Comparison of ENCODE assay signal across 15 cellular contexts in the genomic region with DNA sequence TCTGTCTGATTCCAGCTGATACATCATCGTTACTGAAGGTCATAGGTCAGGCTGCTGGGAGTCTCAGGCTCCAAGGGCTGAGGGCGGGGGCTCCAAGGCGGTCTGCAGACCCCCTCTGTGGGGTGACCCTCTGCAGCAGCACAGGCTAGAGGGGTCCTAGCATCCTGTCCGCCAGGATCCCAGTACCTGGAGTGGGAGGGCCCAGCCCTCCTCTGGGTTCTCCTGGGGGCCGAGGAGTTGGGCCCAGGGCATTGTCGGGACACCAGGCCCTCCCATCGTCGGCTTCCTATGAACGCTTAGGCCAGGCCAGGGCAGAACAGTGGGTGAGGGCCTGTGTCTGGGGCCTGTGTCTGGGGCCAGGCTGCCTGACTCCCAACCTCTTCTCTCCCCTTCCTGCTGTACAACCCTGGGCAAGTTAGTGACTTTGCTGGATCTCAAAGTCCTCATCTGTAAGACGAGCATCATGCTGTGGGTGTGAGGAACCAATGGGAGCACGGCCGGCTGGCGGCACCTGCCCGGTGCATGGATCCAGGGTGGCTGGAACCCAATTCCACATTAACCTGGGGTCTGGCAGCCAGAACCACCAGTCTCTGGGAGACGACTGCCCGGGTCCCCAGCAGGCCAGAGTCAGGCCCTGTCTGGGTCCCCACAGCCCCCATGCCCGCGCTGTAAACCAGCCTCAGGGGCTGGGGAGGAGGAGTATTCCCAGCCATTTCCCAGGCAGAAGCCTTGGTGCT. TPM values are rescaled to one million over a fixed set of nuclear protein-coding genes. Genes with fewer than 3 reads are reported as not detected.
DNase-seq lines count a peak whose midpoint lies in the region; ATAC-seq and TF ChIP-seq lines count a peak whose summit lies in the region.
"Had no signal": no experiment of that assay in that cellular context is flagged by ENCODE, and none has a peak within 500 bp of the region (broad histone marks: within the 10 kb centered on the region; RNA-seq: fewer than 3 reads in every experiment).

No MANE protein-coding gene starts in this region.

- peak overlapping the region in 4 of 5 donors; percentile 60 to 89 (median 79) for H3K27ac ChIP-seq in adrenal gland
- H3K27ac ChIP-seq in right atrium auricular region: peak overlapping the region; percentile 53 to 67
- peak overlapping the region; percentile 55 for H3K27ac ChIP-seq in rectal smooth muscle tissue (ENCODE audit: low read depth, low read length)
- peak overlapping the region; percentile 8 to 62 (median 49) for H3K27ac ChIP-seq in transverse colon
- H3K27ac ChIP-seq in CD4-positive, alpha-beta memory T cell (ENCODE audit: low read depth, low read length): no peak overlapping the region
- H3K27ac ChIP-seq: foreskin keratinocyte had no signal

- in situ Hi-C loops in transverse colon (cut with MboI; ENCODE audit: low pct_ligation_motif_present in 1 of 4, low pct_unique_long_range_greater_than_20kb in 1 of 4, low sequenced_read_pairs in 3 of 4): no loop called here

- no peaks in the 10 kb centered on the region for H3K9me3 Mint-ChIP-seq in CD4-positive, alpha-beta memory T cell

- no peak for TF ChIP-seq CTCF in adrenal gland (IDR thresholded peaks at IDR 0.05)
- no peak for TF ChIP-seq CTCF in right atrium auricular region (IDR thresholded peaks at IDR 0.05)
- no peak for TF ChIP-seq CTCF in transverse colon (IDR thresholded peaks at IDR 0.05)

- H3K9me3 ChIP-seq in adrenal gland (replicated peaks in 1 of 3): no peaks in the 10 kb centered on the region
- H3K9me3 ChIP-seq in right atrium auricular region: no peaks in the 10 kb centered on the region
- no peaks in the 10 kb centered on the region for H3K9me3 ChIP-seq in transverse colon
- H3K9me3 ChIP-seq in CD4-positive, alpha-beta memory T cell (ENCODE audit: control insufficient read depth in 1 of 2, low read length in 2 of 2): no peaks in the 10 kb centered on the region

- no peak overlapping the region for H3K27ac Mint-ChIP-seq in CD4-positive, alpha-beta memory T cell
- H3K27ac Mint-ChIP-seq: activated CD4-positive, alpha-beta T cell treated with anti-CD3 and anti-CD28 coated beads for 36 hours; stimulated activated naive B cell treated with anti-CD40 and anti-IgM and Interleukin-4, amounts not matched to agents 10 μg/mL and 1 μg/mL and 100 μg/mL, for 72 hours had no signal

- CTCF ChIA-PET in CD4-positive, alpha-beta memory T cell (lab: Charles Lee; ENCODE audit: partially characterized antibody): no interaction called here

- ATAC-seq in GM21423 (IDR thresholded peaks at IDR 0.05; ENCODE audit: unreplicated experiment): no peak
- ATAC-seq: activated CD4-positive, alpha-beta T cell treated with anti-CD3 and anti-CD28 coated beads for 36 hours; foreskin keratinocyte; stimulated activated naive B cell treated with anti-CD40 and anti-IgM and Interleukin-4, amounts not matched to agents 10 μg/mL and 1 μg/mL and 100 μg/mL, for 72 hours had no signal

- no peak overlapping the region for H3K4me3 Mint-ChIP-seq in CD4-positive, alpha-beta memory T cell
- H3K4me3 Mint-ChIP-seq: activated CD4-positive, alpha-beta T cell treated with anti-CD3 and anti-CD28 coated beads for 36 hours; stimulated activated naive B cell treated with anti-CD40 and anti-IgM and Interleukin-4, amounts not matched to agents 10 μg/mL and 1 μg/mL and 100 μg/mL, for 72 hours had no signal

- no peak for DNase-seq in adrenal gland
- no peak for DNase-seq in right atrium auricular region (ENCODE audit: low spot score)
- DNase-seq in transverse colon: no peak
- DNase-seq in AG08395 (ENCODE audit: low spot score): no peak
- no peak for DNase-seq in CD4-positive, alpha-beta memory T cell
- DNase-seq: activated CD4-positive, alpha-beta T cell treated with anti-CD3 and anti-CD28 coated beads for 36 hours; AML-193; cerebellar nuclear complex; foreskin keratinocyte; NCI-H146; NCI-H446; SHP77 treated with DMSO at 0.1 percent for 48 hours; stimulated activated naive B cell treated with anti-CD40 and anti-IgM and Interleukin-4, amounts not matched to agents 10 μg/mL and 1 μg/mL and 100 μg/mL, for 72 hours had no signal

- POLR2A ChIA-PET in CD4-positive, alpha-beta memory T cell (lab: Charles Lee; ENCODE audit: partially characterized antibody): no interaction called here

- intact Hi-C loops in adrenal gland (cut with DNase I) (no loop called here), transverse colon (cut with DNase I; ENCODE audit: low total_unique reads) (no loop called here)
- intact Hi-C loops in CD4-positive, alpha-beta memory T cell (cut with micrococcal nuclease): no loop called here

- H3K4me1 Mint-ChIP-seq in CD4-positive, alpha-beta memory T cell: no peaks in the 10 kb centered on the region
- H3K4me1 Mint-ChIP-seq: activated CD4-positive, alpha-beta T cell treated with anti-CD3 and anti-CD28 coated beads for 36 hours; stimulated activated naive B cell treated with anti-CD40 and anti-IgM and Interleukin-4, amounts not matched to agents 10 μg/mL and 1 μg/mL and 100 μg/mL, for 72 hours had no signal

- 78 to 87% (median 82%) methylated on average over 4 to 18 of the region's 18 CpGs for WGBS in adrenal gland, 4 donors
- WGBS in transverse colon (ENCODE audit: low coverage in 1 of 2), 2 donors: 80 to 87% methylated on average over 1 to 18 of the region's 18 CpGs

- no peak for TF ChIP-seq EP300 in transverse colon (IDR thresholded peaks at IDR 0.05; ENCODE audit: low read depth)

- TF ChIP-seq POLR2A in adrenal gland (IDR thresholded peaks at IDR 0.05) (no peak), transverse colon (IDR thresholded peaks at IDR 0.05) (no peak)

- no peaks in the 10 kb centered on the region for H3K27me3 ChIP-seq in adrenal gland
- H3K27me3 ChIP-seq in right atrium auricular region: no peaks in the 10 kb centered on the region
- no peaks in the 10 kb centered on the region for H3K27me3 ChIP-seq in rectal smooth muscle tissue (ENCODE audit: control insufficient read depth, insufficient read depth, low read length)
- no peaks in the 10 kb centered on the region for H3K27me3 ChIP-seq in transverse colon
- no peaks in the 10 kb centered on the region for H3K27me3 ChIP-seq in CD4-positive, alpha-beta memory T cell (ENCODE audit: insufficient read depth, low read length)

- H3K4me1 ChIP-seq in adrenal gland (replicated peaks in 1 of 2) (peaks cover 0 to 20% of the 10 kb centered on the region in 2 donors), right atrium auricular region (peaks cover 0 to 54% of the 10 kb centered on the region in 2 donors), rectal smooth muscle tissue (ENCODE audit: control insufficient read depth, insufficient read depth, low read length) (peaks cover 9% of the 10 kb centered on the region), transverse colon (peaks cover 0 to 6% (median 2%) of the 10 kb centered on the region in 4 donors)
- H3K4me1 ChIP-seq in CD4-positive, alpha-beta memory T cell (ENCODE audit: insufficient read depth, low read length): no peaks in the 10 kb centered on the region
- H3K4me1 ChIP-seq: foreskin keratinocyte had no signal

- peaks cover under 1 to 6% of the 10 kb centered on the region in 2 donors for H3K27me3 Mint-ChIP-seq in CD4-positive, alpha-beta memory T cell

- H3K9ac ChIP-seq in rectal smooth muscle tissue (ENCODE audit: low read length): no peak overlapping the region

- H3K4me3 ChIP-seq in adrenal gland (no peak overlapping the region), right atrium auricular region (no peak overlapping the region), rectal smooth muscle tissue (ENCODE audit: low read length) (no peak overlapping the region), transverse colon (no peak overlapping the region)
- H3K4me3 ChIP-seq in CD4-positive, alpha-beta memory T cell (ENCODE audit: low read length in 2 of 2): no peak overlapping the region

- no peaks in the 10 kb centered on the region for H3K36me3 ChIP-seq in adrenal gland (replicated peaks in 1 of 2)
- H3K36me3 ChIP-seq in right atrium auricular region: no peaks in the 10 kb centered on the region
- H3K36me3 ChIP-seq in rectal smooth muscle tissue (ENCODE audit: control insufficient read depth, insufficient read depth, low read length): no peaks in the 10 kb centered on the region
- H3K36me3 ChIP-seq in transverse colon: no peaks in the 10 kb centered on the region
- H3K36me3 ChIP-seq in CD4-positive, alpha-beta memory T cell (ENCODE audit: insufficient read depth, low read length): no peaks in the 10 kb centered on the region

- H3K36me3 Mint-ChIP-seq in CD4-positive, alpha-beta memory T cell: no peaks in the 10 kb centered on the region
- H3K36me3 Mint-ChIP-seq: stimulated activated naive B cell treated with anti-CD40 and anti-IgM and Interleukin-4, amounts not matched to agents 10 μg/mL and 1 μg/mL and 100 μg/mL, for 72 hours had no signal

RNA-seq across cellular contexts. Expression of a gene that starts 56.2 kb away (rescaled TPM):
- 100 to 1,000 TPM in 7 of 8 donors, 10 to 100 TPM in 1; 92.9 to 244 (median 141) TPM for total RNA-seq in adrenal gland
- polyA plus RNA-seq in adrenal gland: 100 to 1,000 TPM in 2 of 3 donors, 10 to 100 TPM in 1; 10.9 to 201 (median 163) TPM
- total RNA-seq in right atrium auricular region: 100 to 1,000 TPM; 117 to 134 TPM
- total RNA-seq in transverse colon: 100 to 1,000 TPM in 1 of 4 donors, 10 to 100 TPM in 3; 19.3 to 121 (median 23.3) TPM
- total RNA-seq in CD4-positive, alpha-beta memory T cell: 1 to 10 TPM; 4.2 to 4.5 TPM
- 1 to 10 TPM in 1 of 2 donors, under 1 TPM in 1; 0.43 to 3.4 TPM for polyA plus RNA-seq in CD4-positive, alpha-beta memory T cell
